ENCODE assay signal across 10 cellular contexts in genomic region chr4:168451744-168452394, GRCh38. TPM values are rescaled to one million over a fixed set of nuclear protein-coding genes. Genes with fewer than 3 reads are reported as not detected.
A peak's percentile ranks its signal among the peaks of the same experiment; 100 is the strongest.
DNase-seq lines count a peak whose midpoint lies in the region; ATAC-seq and TF ChIP-seq lines count a peak whose summit lies in the region.
"Had no signal": no experiment of that assay in that cellular context is flagged by ENCODE, and none has a peak within 500 bp of the region (broad histone marks: within the 10 kb centered on the region; RNA-seq: fewer than 3 reads in every experiment).

No MANE protein-coding gene starts in this region.

- peaks cover 0 to 4% of the 10 kb centered on the region in 2 donors for H3K36me3 ChIP-seq in ascending aorta
- no peaks in the 10 kb centered on the region for H3K36me3 ChIP-seq in neural progenitor cell

- no peak overlapping the region for H3K9ac ChIP-seq in neural progenitor cell

- peaks cover 7% of the 10 kb centered on the region for H3K9me3 Mint-ChIP-seq in activated T-cell treated with anti-CD3 and anti-CD28 coated beads, Interleukin-2, amount 50 U/mL, for 24 hours
- peaks cover 2% of the 10 kb centered on the region for H3K9me3 Mint-ChIP-seq in neural progenitor cell

- H3F3A ChIP-seq in neural progenitor cell (ENCODE audit: low read depth), result no peaks in the 10 kb centered on the region

- no peak overlapping the region for H3K27ac ChIP-seq in ascending aorta
- no peak overlapping the region for H3K27ac ChIP-seq in neural progenitor cell

- no peak overlapping the region for H3K4me3 ChIP-seq in ascending aorta
- H3K4me3 ChIP-seq in neural progenitor cell, result no peak overlapping the region
- H3K4me3 ChIP-seq: BLaER1 treated with 17β-estradiol and CSF1 and Interleukin-3, amounts not matched to agents 10 nM and 100 nM had no signal

- H4K20me1 ChIP-seq in neural progenitor cell (ENCODE audit: low read depth), result no peaks in the 10 kb centered on the region
- H4K20me1 ChIP-seq: BLaER1 treated with 17β-estradiol and CSF1 and Interleukin-3, amounts not matched to agents 10 nM and 100 nM had no signal

- intact Hi-C loops in ascending aorta (cut with DNase I), result no loop called here

- H3K36me3 Mint-ChIP-seq in activated T-cell treated with anti-CD3 and anti-CD28 coated beads, Interleukin-2, amount 50 U/mL, for 24 hours (ENCODE audit: low read depth), result peaks cover 69% of the 10 kb centered on the region
- no peaks in the 10 kb centered on the region for H3K36me3 Mint-ChIP-seq in neural progenitor cell

- H3K27me3 ChIP-seq in ascending aorta (no peaks in the 10 kb centered on the region), neural progenitor cell (no peaks in the 10 kb centered on the region)
- H3K27me3 ChIP-seq: BLaER1 treated with 17β-estradiol and CSF1 and Interleukin-3, amounts not matched to agents 10 nM and 100 nM had no signal

- no peaks in the 10 kb centered on the region for H3K4me1 ChIP-seq in ascending aorta
- H3K4me1 ChIP-seq in neural progenitor cell, result peaks cover 8% of the 10 kb centered on the region

- H3K27ac Mint-ChIP-seq in activated T-cell treated with anti-CD3 and anti-CD28 coated beads, Interleukin-2, amount 50 U/mL, for 24 hours, result peak overlapping the region; percentile 56
- H3K27ac Mint-ChIP-seq in neural progenitor cell, result no peak overlapping the region
- H3K27ac Mint-ChIP-seq: nephron had no signal

- no peaks in the 10 kb centered on the region for H3K27me3 Mint-ChIP-seq in activated T-cell treated with anti-CD3 and anti-CD28 coated beads, Interleukin-2, amount 50 U/mL, for 24 hours
- H3K27me3 Mint-ChIP-seq in neural progenitor cell (ENCODE audit: insufficient read depth, low read depth), result no peaks in the 10 kb centered on the region

- H3K4me3 Mint-ChIP-seq in activated T-cell treated with anti-CD3 and anti-CD28 coated beads, Interleukin-2, amount 50 U/mL, for 24 hours, result no peak overlapping the region
- H3K4me3 Mint-ChIP-seq in neural progenitor cell, result no peak overlapping the region
- H3K4me3 Mint-ChIP-seq: nephron had no signal

- H3K4me1 Mint-ChIP-seq in activated T-cell treated with anti-CD3 and anti-CD28 coated beads, Interleukin-2, amount 50 U/mL, for 24 hours (ENCODE audit: low read depth), result peaks cover 33% of the 10 kb centered on the region
- H3K4me1 Mint-ChIP-seq in neural progenitor cell, result peaks cover 11% of the 10 kb centered on the region
- H3K4me1 Mint-ChIP-seq: nephron had no signal

- H3K4me2 ChIP-seq in neural progenitor cell, result no peak overlapping the region

- TF ChIP-seq CTCF in ascending aorta (IDR thresholded peaks at IDR 0.05), result no peak
- no peak for TF ChIP-seq CTCF in neural progenitor cell (IDR thresholded peaks at IDR 0.05)

- DNase-seq in activated T-cell treated with anti-CD3 and anti-CD28 coated beads, Interleukin-2, amount 50 U/mL, for 24 hours, result no peak
- no peak for DNase-seq in activated T-cell treated with anti-CD3 and anti-CD28 coated beads for 4 hours
- peak; percentile 64 for DNase-seq in amniotic epithelial cell (ENCODE audit: low read depth)
- peak; percentile 33 for DNase-seq in smooth muscle cell of the brain vasculature (ENCODE audit: low read depth, low spot score)
- DNase-seq in SHP77 treated with DMSO at 0.1 percent for 48 hours (lab: John Stamatoyannopoulos, UW), result no peak
- no peak for DNase-seq in ascending aorta (ENCODE audit: low spot score in 2 of 2)
- no peak for DNase-seq in neural progenitor cell (ENCODE audit: low spot score)

- peak; percentile 70 for ATAC-seq in HG03521 (IDR thresholded peaks at IDR 0.05; ENCODE audit: unreplicated experiment)

- H3K79me2 ChIP-seq in neural progenitor cell (ENCODE audit: low read depth), result no peaks in the 10 kb centered on the region

- no peak overlapping the region for H2AFZ ChIP-seq in neural progenitor cell (replicated peaks)

- H3K9me3 ChIP-seq in ascending aorta (no peaks in the 10 kb centered on the region), neural progenitor cell (ENCODE audit: low read depth) (no peaks in the 10 kb centered on the region)

RNA-seq across cellular contexts. Expression of gene DDX60L, which starts 28.4 kb away (rescaled TPM):
- total RNA-seq in ascending aorta (13.2 TPM), neural progenitor cell (ENCODE audit: low replicate concordance) (0.77 and 1.3 TPM in 2 replicates)

RNA-seq across cellular contexts. Expression of gene PALLD, which starts 45.0 kb away (rescaled TPM):
- total RNA-seq in ascending aorta (204 TPM), neural progenitor cell (ENCODE audit: low replicate concordance) (64.8 and 85.7 TPM in 2 replicates)

Comparison
In these comparisons a context has a peak if more than half of its experiments do, and no peak if none do; other contexts are left out.
1. DNase-seq: peak in amniotic epithelial cell (single experiment) and smooth muscle cell of the brain vasculature (single experiment); none in activated T-cell treated with anti-CD3 and anti-CD28 coated beads, Interleukin-2, amount 50 U/mL, for 24 hours (single experiment), activated T-cell treated with anti-CD3 and anti-CD28 coated beads for 4 hours (single experiment), SHP77 treated with DMSO at 0.1 percent for 48 hours (single experiment), ascending aorta (0 of 2) and neural progenitor cell (single experiment).